Comparison of ENCODE assay signal across 8 cellular contexts in genomic region chr10:24207781-24208611, GRCh38. TPM values are rescaled to one million over a fixed set of nuclear protein-coding genes. Genes with fewer than 3 reads are reported as not detected.
A peak's percentile ranks its signal among the peaks of the same experiment; 100 is the strongest.
DNase-seq lines count a peak whose midpoint lies in the region; ATAC-seq and TF ChIP-seq lines count a peak whose summit lies in the region.

No MANE protein-coding gene starts in this region.

- no peaks in the 10 kb centered on the region for H3K27me3 ChIP-seq in mesendoderm (ENCODE audit: insufficient read depth, low read length, poor library complexity)
- H3K27me3 ChIP-seq in effector memory CD4-positive, alpha-beta T cell (replicated peaks; ENCODE audit: control insufficient read depth, insufficient read depth, low read length, poor library complexity, severe bottlenecking) = peaks cover 7% of the 10 kb centered on the region

- H3K27ac ChIP-seq in mesendoderm (ENCODE audit: low read depth, low read length) (no peak overlapping the region), urinary bladder (ENCODE audit: low read depth) (peak overlapping the region; percentile 84)
- H3K27ac ChIP-seq in effector memory CD4-positive, alpha-beta T cell (ENCODE audit: insufficient read depth, low read length, poor library complexity, severe bottlenecking) = no peak overlapping the region

- POLR2A ChIA-PET in GM10248 (lab: Yijun Ruan, JAX) = no interaction called here

- no peak for ATAC-seq in HG02571 (IDR thresholded peaks at IDR 0.05; ENCODE audit: unreplicated experiment)

- no peak overlapping the region for H2AK5ac ChIP-seq in mesendoderm (ENCODE audit: low read length)

- no peak overlapping the region for H3K4me3 ChIP-seq in choroid plexus epithelial cell (ENCODE audit: low read depth, low read length)
- H3K4me3 ChIP-seq in mesendoderm (ENCODE audit: low read length) = no peak overlapping the region
- H3K4me3 ChIP-seq in urinary bladder (ENCODE audit: low read depth, low read length) = peak overlapping the region; percentile 43
- H3K4me3 ChIP-seq in effector memory CD4-positive, alpha-beta T cell (ENCODE audit: insufficient read depth, low read depth, low read length, poor library complexity, severe bottlenecking) = no peak overlapping the region

- H3K36me3 Mint-ChIP-seq in activated naive CD4-positive, alpha-beta T cell treated with anti-CD3 and anti-CD28 coated beads for 36 hours (ENCODE audit: low read depth) = no peaks in the 10 kb centered on the region

- H3K4ac ChIP-seq in mesendoderm (ENCODE audit: low read depth, low read length) = no peak overlapping the region

- no peak overlapping the region for H2BK5ac ChIP-seq in mesendoderm (ENCODE audit: low read length)

- no peak overlapping the region for H2BK120ac ChIP-seq in mesendoderm (ENCODE audit: low read depth, low read length)

- H3K79me2 ChIP-seq in mesendoderm (ENCODE audit: control insufficient read depth, insufficient read depth, low read length) = no peaks in the 10 kb centered on the region

- CTCF ChIA-PET in activated naive CD4-positive, alpha-beta T cell treated with anti-CD3 and anti-CD28 coated beads for 36 hours (lab: Charles Lee) = interaction anchor here (0.8 kb wide), 1 partner anchor 11 kb away, joined by 5 read pairs; no protein-coding TSS in a partner anchor
- CTCF ChIA-PET in GM10248 (lab: Yijun Ruan, JAX) = no interaction called here

- no peak overlapping the region for H3K27ac Mint-ChIP-seq in activated naive CD4-positive, alpha-beta T cell treated with anti-CD3 and anti-CD28 coated beads for 36 hours

- intact Hi-C loops in activated naive CD4-positive, alpha-beta T cell treated with anti-CD3 and anti-CD28 coated beads for 36 hours (cut with micrococcal nuclease) = loop anchor here (2.0 to 5.0 kb wide), 2 partner anchors 506 to 809 kb away; partner anchors contain the start of genes ENKUR and THNSL1

- TF ChIP-seq CTCF in choroid plexus epithelial cell (conservative IDR thresholded peaks at IDR 0.05; ENCODE audit: low read depth, low read length) (no peak), GM10248 (IDR thresholded peaks at IDR 0.05; ENCODE audit: control extremely low read depth, extremely low read depth, low read depth, missing control alignments) (no peak)

- H3K18ac ChIP-seq in mesendoderm (ENCODE audit: low read length) = peak overlapping the region; percentile 77

- peak overlapping the region; percentile 42 for H2BK15ac ChIP-seq in mesendoderm (replicated peaks; ENCODE audit: low read depth)

- H3K9me3 Mint-ChIP-seq in activated naive CD4-positive, alpha-beta T cell treated with anti-CD3 and anti-CD28 coated beads for 36 hours = no peaks in the 10 kb centered on the region

- WGBS in mesendoderm (ENCODE audit: extremely low coverage, insufficient coverage, low lambda C conversion rate) = no CpG with 5 or more reads among the region's 13 CpGs
- 41% methylated on average over 13 of the region's 13 CpGs for WGBS in urinary bladder

- H3K23ac ChIP-seq in mesendoderm (ENCODE audit: low read length) = no peak overlapping the region

- peak overlapping the region; percentile 65 for H3K4me3 Mint-ChIP-seq in activated naive CD4-positive, alpha-beta T cell treated with anti-CD3 and anti-CD28 coated beads for 36 hours

- H3K4me1 Mint-ChIP-seq in activated naive CD4-positive, alpha-beta T cell treated with anti-CD3 and anti-CD28 coated beads for 36 hours (ENCODE audit: low read depth) = peaks cover 29% of the 10 kb centered on the region

- no peak overlapping the region for H4K8ac ChIP-seq in mesendoderm (ENCODE audit: low read depth, low read length)

- H3K79me1 ChIP-seq in mesendoderm (ENCODE audit: low read length) = no peaks in the 10 kb centered on the region

- H3K27me3 Mint-ChIP-seq in activated naive CD4-positive, alpha-beta T cell treated with anti-CD3 and anti-CD28 coated beads for 36 hours (ENCODE audit: low read depth) = peaks cover 51% of the 10 kb centered on the region

- DNase-seq in activated naive CD4-positive, alpha-beta T cell treated with anti-CD3 and anti-CD28 coated beads for 36 hours = no peak
- DNase-seq in activated naive CD4-positive, alpha-beta T cell (lab: John Stamatoyannopoulos, UW) = no peak
- DNase-seq in choroid plexus epithelial cell (ENCODE audit: low read depth) = peak; percentile 50
- DNase-seq in mesendoderm = peak; percentile 53
- DNase-seq in GM10248 (ENCODE audit: extremely low spot score) = no peak
- no peak for DNase-seq in effector memory CD4-positive, alpha-beta T cell

- no peak overlapping the region for H3K56ac ChIP-seq in mesendoderm (ENCODE audit: low read length)

- H3K4me1 ChIP-seq in mesendoderm (ENCODE audit: control insufficient read depth, low read depth, low read length) (peaks cover 2% of the 10 kb centered on the region), urinary bladder (ENCODE audit: insufficient read depth) (no peaks in the 10 kb centered on the region)
- peaks cover 5% of the 10 kb centered on the region for H3K4me1 ChIP-seq in effector memory CD4-positive, alpha-beta T cell (ENCODE audit: control insufficient read depth, insufficient read depth, low read length, poor library complexity, severe bottlenecking)

- H3K9ac ChIP-seq in mesendoderm (ENCODE audit: low read length) = no peak overlapping the region

- no peak overlapping the region for H4K5ac ChIP-seq in mesendoderm (ENCODE audit: low read length)

- H3K36me3 ChIP-seq in mesendoderm (ENCODE audit: control insufficient read depth, insufficient read depth, low read length) (no peaks in the 10 kb centered on the region), urinary bladder (ENCODE audit: insufficient read depth) (no peaks in the 10 kb centered on the region)
- H3K36me3 ChIP-seq in effector memory CD4-positive, alpha-beta T cell (ENCODE audit: control insufficient read depth, insufficient read depth, low read length) = no peaks in the 10 kb centered on the region

- H3K9me3 ChIP-seq in effector memory CD4-positive, alpha-beta T cell (ENCODE audit: control insufficient read depth, low read length) = no peaks in the 10 kb centered on the region

- no peak overlapping the region for H3K4me2 ChIP-seq in mesendoderm (ENCODE audit: low read length)

RNA-seq across cellular contexts. Expression of gene KIAA1217, which starts 0.9 kb away (rescaled TPM):
- total RNA-seq in activated naive CD4-positive, alpha-beta T cell treated with anti-CD3 and anti-CD28 coated beads for 36 hours = under 1 TPM; 0.57 to 0.86 TPM
- 4.2 TPM for polyA plus RNA-seq in mesendoderm (2013, experiment 1 of 2)
- 4.3 TPM for polyA plus RNA-seq in mesendoderm (2013, experiment 2 of 2)
- total RNA-seq in urinary bladder = 18.0 TPM
- 6.2 TPM for polyA plus RNA-seq in urinary bladder

Comparison
In these comparisons a context has a peak if more than half of its experiments do, and no peak if none do; other contexts are left out.
1. DNase-seq: peak in choroid plexus epithelial cell (single experiment) and mesendoderm (single experiment); none in activated naive CD4-positive, alpha-beta T cell treated with anti-CD3 and anti-CD28 coated beads for 36 hours (single experiment), activated naive CD4-positive, alpha-beta T cell (0 of 4), GM10248 (single experiment) and effector memory CD4-positive, alpha-beta T cell (0 of 3).
2. RNA of gene KIAA1217, which starts 0.9 kb away (total RNA-seq): 18.0 TPM in urinary bladder (single experiment); 0.57 to 0.86 TPM in activated naive CD4-positive, alpha-beta T cell treated with anti-CD3 and anti-CD28 coated beads for 36 hours; every median in the first group is over 10 times any median in the second.